11 cellular contexts compared by ENCODE assay signal in the genomic region with DNA sequence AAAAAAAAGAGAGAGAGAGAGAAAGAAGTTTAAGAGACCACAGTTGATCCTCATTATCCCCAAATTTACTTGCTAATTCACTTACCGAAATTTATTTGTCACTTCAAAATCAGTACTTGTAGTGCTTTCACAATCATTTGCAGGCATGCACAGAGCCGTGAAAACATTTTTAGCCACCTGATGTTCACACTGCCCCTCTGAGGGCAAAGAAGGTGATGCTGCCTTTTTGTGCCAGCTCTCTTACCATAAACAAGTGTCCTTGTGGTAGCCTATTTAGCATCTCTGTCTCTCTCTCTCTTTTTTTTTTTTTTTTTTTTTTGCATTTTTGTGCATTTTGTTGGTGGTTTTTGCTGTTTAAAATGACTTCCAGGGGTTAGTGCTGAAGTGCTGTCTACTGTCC. TPM values are rescaled to one million over a fixed set of nuclear protein-coding genes. Genes with fewer than 3 reads are reported as not detected.
A peak's percentile ranks its signal among the peaks of the same experiment; 100 is the strongest.
DNase-seq lines count a peak whose midpoint lies in the region; ATAC-seq, FAIRE-seq and TF ChIP-seq lines count a peak whose summit lies in the region.
"Had no signal": no experiment of that assay in that cellular context is flagged by ENCODE, and none has a peak within 500 bp of the region (broad histone marks: within the 10 kb centered on the region; RNA-seq: fewer than 3 reads in every experiment).

No MANE protein-coding gene starts in this region.

- peak; percentile 38 for TF ChIP-seq CTCF in neural progenitor cell (IDR thresholded peaks at IDR 0.05)

- H3K4me3 Mint-ChIP-seq in neural progenitor cell, result no peak overlapping the region
- H3K4me3 Mint-ChIP-seq in naive thymus-derived CD8-positive, alpha-beta T cell, result no peak overlapping the region
- H3K4me3 Mint-ChIP-seq: activated CD4-positive, alpha-beta T cell treated with anti-CD3 and anti-CD28 coated beads, Interleukin-2, amount 10 ng/mL, durations not matched to agents 7 days and 5 days; activated naive CD8-positive, alpha-beta T cell treated with anti-CD3 and anti-CD28 coated beads, Interleukin-2, amount 50 U/mL, for 24 hours had no signal

- no peaks in the 10 kb centered on the region for H3K4me1 ChIP-seq in neural progenitor cell

- no peak overlapping the region for H3K27ac ChIP-seq in neural progenitor cell
- H3K27ac ChIP-seq: ovary had no signal

- no peak overlapping the region for H3K4me3 ChIP-seq in Jurkat, Clone E6-1 (ENCODE audit: low read length)
- H3K4me3 ChIP-seq in neural progenitor cell, result no peak overlapping the region
- H3K4me3 ChIP-seq: ovary had no signal

- no peak for ATAC-seq in HG03442 (IDR thresholded peaks at IDR 0.05; ENCODE audit: unreplicated experiment)
- no peak for ATAC-seq in naive thymus-derived CD8-positive, alpha-beta T cell
- ATAC-seq: activated naive CD8-positive, alpha-beta T cell treated with anti-CD3 and anti-CD28 coated beads, Interleukin-2, amount 50 U/mL, for 24 hours had no signal

- H3F3A ChIP-seq in neural progenitor cell (ENCODE audit: low read depth), result no peaks in the 10 kb centered on the region

- H3K79me2 ChIP-seq in neural progenitor cell (ENCODE audit: low read depth), result no peaks in the 10 kb centered on the region

- peaks cover 4% of the 10 kb centered on the region for H3K27me3 Mint-ChIP-seq in neural progenitor cell (ENCODE audit: insufficient read depth, low read depth)
- H3K27me3 Mint-ChIP-seq in naive thymus-derived CD8-positive, alpha-beta T cell, result peaks cover 0 to 31% (median 13%) of the 10 kb centered on the region in 5 donors
- H3K27me3 Mint-ChIP-seq: activated CD4-positive, alpha-beta T cell treated with anti-CD3 and anti-CD28 coated beads, Interleukin-2, amount 10 ng/mL, durations not matched to agents 7 days and 5 days had no signal

- H3K27me3 ChIP-seq in neural progenitor cell, result no peaks in the 10 kb centered on the region
- H3K27me3 ChIP-seq: ovary had no signal

- no peaks in the 10 kb centered on the region for H3K36me3 Mint-ChIP-seq in neural progenitor cell
- no peaks in the 10 kb centered on the region for H3K36me3 Mint-ChIP-seq in naive thymus-derived CD8-positive, alpha-beta T cell

- no peaks in the 10 kb centered on the region for H3K9me3 ChIP-seq in neural progenitor cell (ENCODE audit: low read depth)
- H3K9me3 ChIP-seq: ovary had no signal

- H3K4me1 Mint-ChIP-seq in neural progenitor cell, result no peaks in the 10 kb centered on the region
- no peaks in the 10 kb centered on the region for H3K4me1 Mint-ChIP-seq in naive thymus-derived CD8-positive, alpha-beta T cell
- H3K4me1 Mint-ChIP-seq: activated CD4-positive, alpha-beta T cell treated with anti-CD3 and anti-CD28 coated beads, Interleukin-2, amount 10 ng/mL, durations not matched to agents 7 days and 5 days; activated naive CD8-positive, alpha-beta T cell treated with anti-CD3 and anti-CD28 coated beads, Interleukin-2, amount 50 U/mL, for 24 hours had no signal

- no peak overlapping the region for H3K9ac ChIP-seq in neural progenitor cell

- FAIRE-seq in frontal cortex (lab: Jason Lieb, UNC), result no peak

- no peaks in the 10 kb centered on the region for H3K9me3 Mint-ChIP-seq in neural progenitor cell
- no peaks in the 10 kb centered on the region for H3K9me3 Mint-ChIP-seq in naive thymus-derived CD8-positive, alpha-beta T cell
- H3K9me3 Mint-ChIP-seq: activated CD4-positive, alpha-beta T cell treated with anti-CD3 and anti-CD28 coated beads, Interleukin-2, amount 10 ng/mL, durations not matched to agents 7 days and 5 days; activated naive CD8-positive, alpha-beta T cell treated with anti-CD3 and anti-CD28 coated beads, Interleukin-2, amount 50 U/mL, for 24 hours had no signal

- no peak overlapping the region for H3K4me2 ChIP-seq in neural progenitor cell

- POLR2A ChIA-PET in naive thymus-derived CD8-positive, alpha-beta T cell (lab: Charles Lee), result interaction anchor here (0.7 kb wide), 1 partner anchor 1061 kb away, joined by 4 read pairs; no protein-coding TSS in a partner anchor

- peak; percentile 4 for DNase-seq in NCI-H2196 (lab: John Stamatoyannopoulos, UW; ENCODE audit: unreplicated experiment)
- DNase-seq in NCI-H2196 treated with DMSO at 0.1 percent for 48 hours (lab: John Stamatoyannopoulos, UW; ENCODE audit: unreplicated experiment), result no peak
- peak; percentile 7 for DNase-seq in Jurkat, Clone E6-1 (ENCODE audit: low read depth, low spot score)
- peak; percentile 23 for DNase-seq in SW480 (ENCODE audit: low spot score)
- no peak for DNase-seq in neural progenitor cell (ENCODE audit: low spot score)
- DNase-seq in frontal cortex (ENCODE audit: low spot score in 2 of 2), result no peak
- DNase-seq in naive thymus-derived CD8-positive, alpha-beta T cell, result no peak
- DNase-seq: activated CD4-positive, alpha-beta T cell treated with anti-CD3 and anti-CD28 coated beads, Interleukin-2, amount 10 ng/mL, durations not matched to agents 7 days and 5 days; activated naive CD8-positive, alpha-beta T cell treated with anti-CD3 and anti-CD28 coated beads, Interleukin-2, amount 50 U/mL, for 24 hours; ovary had no signal

- H3K36me3 ChIP-seq in neural progenitor cell, result no peaks in the 10 kb centered on the region
- H3K36me3 ChIP-seq: ovary had no signal

- H2AFZ ChIP-seq in neural progenitor cell (replicated peaks), result no peak overlapping the region

- no peaks in the 10 kb centered on the region for H4K20me1 ChIP-seq in neural progenitor cell (ENCODE audit: low read depth)

- no peak overlapping the region for H3K27ac Mint-ChIP-seq in neural progenitor cell
- no peak overlapping the region for H3K27ac Mint-ChIP-seq in naive thymus-derived CD8-positive, alpha-beta T cell
- H3K27ac Mint-ChIP-seq: activated CD4-positive, alpha-beta T cell treated with anti-CD3 and anti-CD28 coated beads, Interleukin-2, amount 10 ng/mL, durations not matched to agents 7 days and 5 days; activated naive CD8-positive, alpha-beta T cell treated with anti-CD3 and anti-CD28 coated beads, Interleukin-2, amount 50 U/mL, for 24 hours had no signal

RNA-seq across cellular contexts. Expression of gene CASP14, which starts 24.0 kb away (rescaled TPM):
- polyA plus RNA-seq in Jurkat, Clone E6-1 (2012; ENCODE audit: insufficient read depth, insufficient read length), result not detected
- not detected in 2 replicates for total RNA-seq in neural progenitor cell (ENCODE audit: low replicate concordance)
- total RNA-seq in frontal cortex, result not detected
- total RNA-seq in naive thymus-derived CD8-positive, alpha-beta T cell, result not detected
- polyA plus RNA-seq in naive thymus-derived CD8-positive, alpha-beta T cell, result not detected
- total RNA-seq: activated CD4-positive, alpha-beta T cell treated with anti-CD3 and anti-CD28 coated beads, Interleukin-2, amount 10 ng/mL, durations not matched to agents 7 days and 5 days; ovary had no signal
- polyA plus RNA-seq: ovary had no signal

RNA-seq across cellular contexts. Expression of gene SLC1A6, which starts 45.6 kb away (rescaled TPM):
- not detected for polyA plus RNA-seq in Jurkat, Clone E6-1 (2012; ENCODE audit: insufficient read depth, insufficient read length)
- 15.0 and 21.5 TPM in 2 replicates for total RNA-seq in neural progenitor cell (ENCODE audit: low replicate concordance)
- total RNA-seq in frontal cortex, result 54.6 TPM
- not detected for total RNA-seq in naive thymus-derived CD8-positive, alpha-beta T cell
- not detected for polyA plus RNA-seq in naive thymus-derived CD8-positive, alpha-beta T cell
- total RNA-seq: activated CD4-positive, alpha-beta T cell treated with anti-CD3 and anti-CD28 coated beads, Interleukin-2, amount 10 ng/mL, durations not matched to agents 7 days and 5 days; ovary had no signal

RNA-seq across cellular contexts. Expression of gene OR1I1, which starts 56.8 kb away (rescaled TPM):
- not detected for polyA plus RNA-seq in Jurkat, Clone E6-1 (2012; ENCODE audit: insufficient read depth, insufficient read length)
- not detected in 2 replicates for total RNA-seq in neural progenitor cell (ENCODE audit: low replicate concordance)
- under 0.01 TPM for total RNA-seq in frontal cortex
- not detected for total RNA-seq in naive thymus-derived CD8-positive, alpha-beta T cell
- not detected for polyA plus RNA-seq in naive thymus-derived CD8-positive, alpha-beta T cell
- total RNA-seq: activated CD4-positive, alpha-beta T cell treated with anti-CD3 and anti-CD28 coated beads, Interleukin-2, amount 10 ng/mL, durations not matched to agents 7 days and 5 days; ovary had no signal
- polyA plus RNA-seq: ovary had no signal

Comparison
In these comparisons a context has a peak if more than half of its experiments do, and no peak if none do; other contexts are left out.
1. DNase-seq: peak in NCI-H2196 (single experiment), Jurkat, Clone E6-1 (single experiment) and SW480 (single experiment); none in NCI-H2196 treated with DMSO at 0.1 percent for 48 hours (single experiment), neural progenitor cell (single experiment), frontal cortex (0 of 2) and naive thymus-derived CD8-positive, alpha-beta T cell (0 of 10).
2. RNA of gene SLC1A6, which starts 45.6 kb away (total RNA-seq): 54.6 TPM in frontal cortex (single experiment) and 15.0 to 21.5 TPM in neural progenitor cell; not detected in naive thymus-derived CD8-positive, alpha-beta T cell; every median in the first group is over 10 times any median in the second.